Comparison of ENCODE assay signal across 13 cellular contexts in genomic region chr11:64644348-64645242, GRCh38. TPM values are rescaled to one million over a fixed set of nuclear protein-coding genes. Genes with fewer than 3 reads are reported as not detected.
A peak's percentile ranks its signal among the peaks of the same experiment; 100 is the strongest.
DNase-seq lines count a peak whose midpoint lies in the region; ATAC-seq and TF ChIP-seq lines count a peak whose summit lies in the region.
"Had no signal": no experiment of that assay in that cellular context is flagged by ENCODE, and none has a peak within 500 bp of the region (broad histone marks: within the 10 kb centered on the region; RNA-seq: fewer than 3 reads in every experiment).

No MANE protein-coding gene starts in this region.

- ATAC-seq in PC-3: peak; percentile 36; the same call in 1 of the 2 replicates
- ATAC-seq in HG02884 (IDR thresholded peaks at IDR 0.05; ENCODE audit: unreplicated experiment): no peak
- no peak for ATAC-seq in GM21717 (IDR thresholded peaks at IDR 0.05; ENCODE audit: unreplicated experiment)
- no peak for ATAC-seq in HG02763 (IDR thresholded peaks at IDR 0.05; ENCODE audit: unreplicated experiment)

- H3K9me3 ChIP-seq in PC-3 (ENCODE audit: low read length) (no peaks in the 10 kb centered on the region), hepatocyte (ENCODE audit: low read depth) (no peaks in the 10 kb centered on the region), transverse colon (no peaks in the 10 kb centered on the region)

- in situ Hi-C loops in ACHN (cut with HindIII; ENCODE audit: low pct_ligation_motif_present, low pct_unique_long_range_greater_than_20kb, low sequenced_read_pairs) (no loop called here), transverse colon (cut with MboI; ENCODE audit: low pct_ligation_motif_present in 1 of 4, low pct_unique_long_range_greater_than_20kb in 1 of 4, low sequenced_read_pairs in 3 of 4) (no loop called here)

- H3K4me1 ChIP-seq in PC-3 (ENCODE audit: insufficient read depth, low read length) (no peaks in the 10 kb centered on the region), hepatocyte (ENCODE audit: insufficient read depth) (peaks cover 2% of the 10 kb centered on the region), transverse colon (peaks cover 0 to 16% (median 6%) of the 10 kb centered on the region in 4 donors)

- no peaks in the 10 kb centered on the region for H3K9me2 ChIP-seq in PC-3 (replicated peaks; ENCODE audit: low read length)
- no peaks in the 10 kb centered on the region for H3K9me2 ChIP-seq in hepatocyte (replicated peaks; ENCODE audit: insufficient read depth)

- POLR2A ChIA-PET in PC-3 (lab: Charles Lee; ENCODE audit: unreplicated experiment): no interaction called here

- no peak overlapping the region for H3K9ac ChIP-seq in PC-3 (ENCODE audit: low read length)

- H3K4me2 ChIP-seq in PC-3 (ENCODE audit: low read length) (no peak overlapping the region), hepatocyte (no peak overlapping the region)

- H3K27ac ChIP-seq in PC-3 (ENCODE audit: low read length): no peak overlapping the region
- H3K27ac ChIP-seq in hepatocyte: no peak overlapping the region
- no peak overlapping the region for H3K27ac ChIP-seq in transverse colon

- H3K4me3 ChIP-seq in PC-3 (ENCODE audit: low read length) (no peak overlapping the region), hepatocyte (no peak overlapping the region), transverse colon (no peak overlapping the region)

- H3K27me3 ChIP-seq in PC-3 (ENCODE audit: low read length) (peaks cover 54% of the 10 kb centered on the region), hepatocyte (peaks cover 68% of the 10 kb centered on the region), transverse colon (peaks cover 62% of the 10 kb centered on the region)

- BruUV-seq in PC-3 (replicated peaks; lab: Mats Ljungman, UMichigan): no TSS peak

- H4K20me1 ChIP-seq in PC-3 (ENCODE audit: low read length) (0 out of 2 replicates have a peak, but pooled peaks cover 3% of the 10 kb centered on the region), hepatocyte (ENCODE audit: insufficient read depth, poor library complexity, severe bottlenecking) (no peaks in the 10 kb centered on the region)

- peak; percentile 5 for DNase-seq in ACHN
- no peak for DNase-seq in GM10266 (ENCODE audit: extremely low spot score)
- peak; percentile 18 for DNase-seq in PC-3
- DNase-seq in hepatocyte (ENCODE audit: low spot score): peak; percentile 30
- no peak for DNase-seq in transverse colon
- DNase-seq: mesenchymal stem cell; NCI-H446 treated with DMSO at 0.1 percent for 48 hours; stimulated activated CD4-positive, alpha-beta T cell treated with anti-CD3 and anti-CD28 coated beads, Interleukin-12 subunit alpha, Interleukin-12 subunit beta, amount 100 ng/mL, for 4 hours had no signal

- no peak overlapping the region for H2AFZ ChIP-seq in PC-3 (ENCODE audit: low read length)
- no peak overlapping the region for H2AFZ ChIP-seq in hepatocyte

- no peak for TF ChIP-seq POLR2A in transverse colon (IDR thresholded peaks at IDR 0.05)

- CTCF ChIA-PET in PC-3 (lab: Charles Lee): interaction anchor here (0.6 kb wide), 1 partner anchor 195 kb away, joined by 4 read pairs; no protein-coding TSS in a partner anchor

- H3F3A ChIP-seq in PC-3 (ENCODE audit: low read length, unreplicated experiment): no peaks in the 10 kb centered on the region

- no peaks in the 10 kb centered on the region for H3K36me3 ChIP-seq in PC-3 (ENCODE audit: low read depth, low read length)
- no peaks in the 10 kb centered on the region for H3K36me3 ChIP-seq in hepatocyte (replicated peaks; ENCODE audit: insufficient read depth, low read depth)
- H3K36me3 ChIP-seq in transverse colon: no peaks in the 10 kb centered on the region

- TF ChIP-seq EP300 in transverse colon (IDR thresholded peaks at IDR 0.05; ENCODE audit: low read depth): no peak

- peak; percentile 40 for TF ChIP-seq CTCF in GM10266 (IDR thresholded peaks at IDR 0.05; ENCODE audit: control insufficient read depth, insufficient read depth, low read depth, missing control alignments)
- TF ChIP-seq CTCF in PC-3 (conservative IDR thresholded peaks at IDR 0.05; ENCODE audit: low read depth, low read length): peak; percentile 19; the same call in 1 of the 2 replicates
- peak; percentile 20 for TF ChIP-seq CTCF in hepatocyte (IDR thresholded peaks at IDR 0.05; ENCODE audit: poor library complexity)
- peak in 2 of 5 experiments; percentile 4 to 17 for TF ChIP-seq CTCF in transverse colon (IDR thresholded peaks at IDR 0.05)

- no peaks in the 10 kb centered on the region for H3K79me2 ChIP-seq in PC-3 (ENCODE audit: low read length)
- H3K79me2 ChIP-seq in hepatocyte: no peaks in the 10 kb centered on the region

- 18% methylated on average over 12 of the region's 14 CpGs for WGBS in hepatocyte (ENCODE audit: low lambda C conversion rate, missing lambda C conversion rate)
- WGBS in transverse colon (ENCODE audit: low coverage in 1 of 2), 2 donors: 41% methylated on average over 2 to 14 of the region's 14 CpGs

- intact Hi-C loops in PC-3 (cut with micrococcal nuclease) (no loop called here), transverse colon (cut with DNase I; ENCODE audit: low total_unique reads) (no loop called here)

RNA-seq across cellular contexts. Expression of gene SLC22A12, which starts 53.6 kb away (rescaled TPM):
- total RNA-seq in PC-3 (2014; rRNA removed) (not detected in 2 replicates), hepatocyte (not detected in 2 replicates), transverse colon (not detected)
- polyA plus RNA-seq in hepatocyte: 0.11 TPM in 1 of 2 replicates, not detected in the other
- total RNA-seq: activated naive CD4-positive, alpha-beta T cell treated with anti-CD3 and anti-CD28 coated beads, Interleukin-2, amount 50 U/mL, for 72 hours; temporal lobe had no signal

Comparison
In these comparisons a context has a peak if more than half of its experiments do, and no peak if none do; other contexts are left out.
1. DNase-seq: peak in ACHN (single experiment), PC-3 (single experiment) and hepatocyte (single experiment); none in GM10266 (single experiment) and transverse colon (single experiment).